Comparison of ENCODE assay signal across 8 cellular contexts in the genomic region with DNA sequence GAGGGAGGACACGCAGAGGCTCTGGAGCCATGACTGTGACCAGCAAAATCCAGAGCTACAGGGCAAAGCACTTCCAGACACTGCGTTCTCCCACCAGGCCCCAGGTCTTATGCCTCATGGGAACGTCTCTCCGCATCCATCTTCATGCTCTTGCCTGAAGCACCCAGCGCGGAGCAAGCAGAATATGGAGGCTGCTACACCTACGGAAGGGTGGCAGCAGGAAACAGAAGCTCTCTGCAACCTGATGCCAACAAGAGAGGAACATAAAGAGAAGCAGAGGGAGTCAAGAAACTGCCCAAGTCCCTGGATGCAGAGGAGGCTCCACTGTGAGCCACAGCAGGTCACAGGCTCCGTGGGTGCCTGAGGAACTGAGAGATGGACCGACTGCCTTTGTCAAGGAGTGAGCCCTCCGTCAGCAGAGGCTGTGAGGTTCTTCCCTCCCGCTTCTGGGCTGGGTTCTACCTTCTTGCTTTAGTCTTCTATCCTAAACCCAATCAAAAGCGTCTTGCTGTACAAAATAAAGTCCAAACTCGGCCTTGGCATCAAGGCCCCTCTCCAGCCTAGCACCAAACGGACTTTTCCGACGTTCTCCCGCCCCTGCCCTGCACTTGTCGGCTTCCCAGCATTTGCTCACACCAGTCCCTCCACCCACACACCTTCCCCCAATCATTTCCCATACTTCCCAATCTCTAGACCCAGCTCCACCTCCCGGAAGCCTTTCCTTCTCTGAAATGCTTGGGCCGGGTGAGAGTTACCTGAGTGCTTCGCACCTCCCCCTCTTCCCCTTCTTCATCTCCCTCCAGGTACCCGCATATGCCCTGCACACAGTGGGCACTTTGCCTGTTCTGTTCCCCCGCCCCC. TPM values are rescaled to one million over a fixed set of nuclear protein-coding genes. Genes with fewer than 3 reads are reported as not detected.
A peak's percentile ranks its signal among the peaks of the same experiment; 100 is the strongest.
DNase-seq lines count a peak whose midpoint lies in the region; ATAC-seq and TF ChIP-seq lines count a peak whose summit lies in the region.

No MANE protein-coding gene starts in this region.

- H3K36me3 ChIP-seq in GM06990 (ENCODE audit: control insufficient read depth, insufficient read depth, low read length), result peaks cover 6% of the 10 kb centered on the region
- H3K36me3 ChIP-seq in brain microvascular endothelial cell (replicated peaks), result peaks cover 17% of the 10 kb centered on the region
- no peaks in the 10 kb centered on the region for H3K36me3 ChIP-seq in testis (ENCODE audit: low read depth, missing control alignments)

- TF ChIP-seq CTCF in 22Rv1 (IDR thresholded peaks at IDR 0.05) (no peak), GM06990 (IDR thresholded peaks at IDR 0.05; ENCODE audit: insufficient read depth, low read length, poor library complexity, severe bottlenecking) (no peak), brain microvascular endothelial cell (IDR thresholded peaks at IDR 0.05; ENCODE audit: low read depth, low read length, missing control alignments) (no peak), testis (IDR thresholded peaks at IDR 0.05) (no peak)

- H3K4me3 ChIP-seq in GM06990 (replicated peaks; ENCODE audit: low read depth, low read length) (peak overlapping the region; percentile 99), brain microvascular endothelial cell (ENCODE audit: low read depth, low read length) (peak overlapping the region; percentile 96), testis (peak overlapping the region; percentile 77 to 82)

- TF ChIP-seq POLR2A in testis (IDR thresholded peaks at IDR 0.05), result no peak

- in situ Hi-C loops in brain microvascular endothelial cell (cut with HindIII; ENCODE audit: low pct_ligation_motif_present, low sequenced_read_pairs), result no loop called here

- ATAC-seq in left lobe of liver (peak; percentile 45), HG02852 (IDR thresholded peaks at IDR 0.05; ENCODE audit: unreplicated experiment) (no peak)

- H3K27me3 ChIP-seq in GM06990 (replicated peaks; ENCODE audit: control insufficient read depth, insufficient read depth, low read length), result no peaks in the 10 kb centered on the region
- no peaks in the 10 kb centered on the region for H3K27me3 ChIP-seq in brain microvascular endothelial cell (replicated peaks)
- H3K27me3 ChIP-seq in testis, result no peaks in the 10 kb centered on the region

- WGBS in testis, 2 donors, result 25 to 27% methylated on average over 23 of the region's 23 CpGs

- intact Hi-C loops in testis (cut with DNase I; ENCODE audit: low total_unique reads), result no loop called here

- peak overlapping the region; percentile 96 for H3K27ac ChIP-seq in 22Rv1
- no peak overlapping the region for H3K27ac ChIP-seq in brain microvascular endothelial cell
- H3K27ac ChIP-seq in testis, result peak overlapping the region; percentile 35 to 78

- H3K4me1 ChIP-seq in testis, result peaks cover 5% of the 10 kb centered on the region

- DNase-seq in GM06990 (ENCODE audit: extremely low read depth, insufficient read length) (peak; percentile 21), NCI-H526 (lab: John Stamatoyannopoulos, UW) (peak; percentile 59 to 78), brain microvascular endothelial cell (no peak), left lobe of liver (ENCODE audit: low spot score) (peak; percentile 76), testis (no peak), NCI-H1436 treated with DMSO at 0.1 percent for 48 hours (lab: John Stamatoyannopoulos, UW) (no peak)

- no peaks in the 10 kb centered on the region for H3K9me3 ChIP-seq in testis

RNA-seq across cellular contexts. Expression of a gene that starts 0.9 kb away (rescaled TPM):
- total RNA-seq in left lobe of liver (828 TPM), testis (10 to 100 TPM; 48.5 to 75.7 TPM)
- 127 TPM for polyA plus RNA-seq in testis (ENCODE audit: insufficient read depth, low read depth, low replicate concordance)

Comparison
In these comparisons a context has a peak if more than half of its experiments do, and no peak if none do; other contexts are left out.
1. DNase-seq: peak in GM06990 (single experiment), NCI-H526 (2 of 2) and left lobe of liver (single experiment); none in brain microvascular endothelial cell (single experiment), testis (single experiment) and NCI-H1436 treated with DMSO at 0.1 percent for 48 hours (single experiment).
2. RNA of a gene that starts 0.9 kb away (total RNA-seq): 828 TPM in left lobe of liver (single experiment); 48.5 to 75.7 TPM in testis; every median in the first group is over 10 times any median in the second.
3. Peak in every context shown above with its lines, with median percentiles within 50 percentile points of each other: H3K4me3 ChIP-seq.